Comparison of ENCODE assay signal across 15 cellular contexts in genomic region chr6:139743629-139744028, GRCh38.
DNase-seq lines count a peak whose midpoint lies in the region; ATAC-seq and TF ChIP-seq lines count a peak whose summit lies in the region.
"Had no signal": no experiment of that assay in that cellular context is flagged by ENCODE, and none has a peak within 500 bp of the region (broad histone marks: within the 10 kb centered on the region; RNA-seq: fewer than 3 reads in every experiment).

No MANE protein-coding gene starts in this region.

- no peak overlapping the region for H3K4me3 ChIP-seq in AG04449 (ENCODE audit: low read depth, low read length)
- no peak overlapping the region for H3K4me3 ChIP-seq in lower lobe of right lung
- H3K4me3 ChIP-seq in upper lobe of left lung = no peak overlapping the region
- H3K4me3 ChIP-seq: BLaER1 treated with 17β-estradiol and CSF1 and Interleukin-3, amounts not matched to agents 10 nM and 100 nM had no signal

- ATAC-seq in lower lobe of right lung (peak; percentile 58 to 67), GM19035 (IDR thresholded peaks at IDR 0.05; ENCODE audit: unreplicated experiment) (no peak), upper lobe of left lung (ENCODE audit: low FRiP score in 2 of 2) (no peak)

- no peaks in the 10 kb centered on the region for H3K27me3 ChIP-seq in lower lobe of right lung (ENCODE audit: low read depth)
- no peaks in the 10 kb centered on the region for H3K27me3 ChIP-seq in upper lobe of left lung
- H3K27me3 ChIP-seq: BLaER1 treated with 17β-estradiol and CSF1 and Interleukin-3, amounts not matched to agents 10 nM and 100 nM had no signal

- DNase-seq in AG04449 (ENCODE audit: low read depth, low spot score) (peak; percentile 74), M059J (ENCODE audit: low read depth) (peak; percentile 97), dedifferentiated amniotic fluid mesenchymal stem cell (ENCODE audit: extremely low spot score) (peak; percentile 94), lower lobe of right lung (no peak), inferior parietal cortex (ENCODE audit: extremely low spot score) (no peak), upper lobe of left lung (no peak), COR-L47 (lab: John Stamatoyannopoulos, UW) (no peak)
- DNase-seq: activated CD8-positive, alpha-beta memory T cell treated with anti-CD3 and anti-CD28 coated beads for 24 hours; anterior cingulate cortex; hypothalamus; NCI-H524; nephron progenitor cell had no signal

- TF ChIP-seq POLR2A in upper lobe of left lung (IDR thresholded peaks at IDR 0.05) = no peak

- WGBS in upper lobe of left lung, 2 donors = 74 to 81% methylated on average over 1 of the region's 1 CpG

- no peaks in the 10 kb centered on the region for H3K36me3 ChIP-seq in lower lobe of right lung
- H3K36me3 ChIP-seq in upper lobe of left lung = no peaks in the 10 kb centered on the region
- H3K36me3 ChIP-seq: BLaER1 treated with 17β-estradiol and CSF1 and Interleukin-3, amounts not matched to agents 10 nM and 100 nM had no signal

- no peaks in the 10 kb centered on the region for H3K4me1 ChIP-seq in lower lobe of right lung
- peaks cover 0 to 4% (median 2%) of the 10 kb centered on the region in 4 donors for H3K4me1 ChIP-seq in upper lobe of left lung

- H3K9me3 ChIP-seq in lower lobe of right lung (no peaks in the 10 kb centered on the region), upper lobe of left lung (no peaks in the 10 kb centered on the region)
- H3K9me3 ChIP-seq: BLaER1 treated with 17β-estradiol and CSF1 and Interleukin-3, amounts not matched to agents 10 nM and 100 nM had no signal

- TF ChIP-seq EP300 in upper lobe of left lung (IDR thresholded peaks at IDR 0.05) = no peak

- CTCF ChIA-PET in AG04449 (lab: Yijun Ruan, JAX) = no interaction called here

- POLR2A ChIA-PET in AG04449 (lab: Yijun Ruan, JAX) = no interaction called here

- TF ChIP-seq CTCF in AG04449 (IDR thresholded peaks at IDR 0.05; ENCODE audit: insufficient read depth, low read length, missing control alignments) (no peak), lower lobe of right lung (IDR thresholded peaks at IDR 0.05) (no peak), upper lobe of left lung (IDR thresholded peaks at IDR 0.05) (no peak)

- H3K27ac ChIP-seq in lower lobe of right lung = no peak overlapping the region
- no peak overlapping the region for H3K27ac ChIP-seq in upper lobe of left lung
- H3K27ac ChIP-seq: BLaER1 treated with 17β-estradiol and CSF1 and Interleukin-3, amounts not matched to agents 10 nM and 100 nM; KMS-11 had no signal

- intact Hi-C loops in lower lobe of right lung (cut with DNase I) = no loop called here

Comparison
In these comparisons a context has a peak if more than half of its experiments do, and no peak if none do; other contexts are left out.
1. DNase-seq: peak in AG04449 (single experiment), M059J (single experiment) and dedifferentiated amniotic fluid mesenchymal stem cell (single experiment); none in lower lobe of right lung (single experiment), inferior parietal cortex (single experiment), upper lobe of left lung (0 of 2) and COR-L47 (single experiment).
2. ATAC-seq: peak in lower lobe of right lung (2 of 2); none in GM19035 (single experiment) and upper lobe of left lung (0 of 2).